In genomic region chr19:41218249-41218614, GRCh38 we compare ENCODE assay signal across 9 cellular contexts. TPM values are rescaled to one million over a fixed set of nuclear protein-coding genes. Genes with fewer than 3 reads are reported as not detected.
DNase-seq lines count a peak whose midpoint lies in the region; TF ChIP-seq lines count a peak whose summit lies in the region.
"Had no signal": no experiment of that assay in that cellular context is flagged by ENCODE, and none has a peak within 500 bp of the region (broad histone marks: within the 10 kb centered on the region; RNA-seq: fewer than 3 reads in every experiment).

No MANE protein-coding gene starts in this region.

- peak overlapping the region; percentile 70 for H3K9ac ChIP-seq in mucosa of stomach (ENCODE audit: low read length)

- intact Hi-C loops in tibial artery (cut with DNase I; ENCODE audit: low total_unique reads): no loop called here

- no peak for TF ChIP-seq CTCF in endothelial cell (IDR thresholded peaks at IDR 0.05; ENCODE audit: unreplicated experiment)
- TF ChIP-seq CTCF in tibial artery (IDR thresholded peaks at IDR 0.05): no peak

- H3K36me3 Mint-ChIP-seq in endothelial cell (ENCODE audit: low read depth, unreplicated experiment): peaks cover 9% of the 10 kb centered on the region

- peak overlapping the region; percentile 61 for H3K27ac Mint-ChIP-seq in endothelial cell (ENCODE audit: unreplicated experiment)

- H3K9me3 ChIP-seq in SJSA1 (replicated peaks) (no peaks in the 10 kb centered on the region), mucosa of stomach (ENCODE audit: control insufficient read depth, low read length) (no peaks in the 10 kb centered on the region), tibial artery (no peaks in the 10 kb centered on the region)

- H3K27ac ChIP-seq in SJSA1 (peak overlapping the region; percentile 99; the same call in 1 of the 2 replicates), tibial artery (peak overlapping the region; percentile 97 to 99)

- H3K36me3 ChIP-seq in SJSA1 (peaks cover 36% of the 10 kb centered on the region), mucosa of stomach (ENCODE audit: control insufficient read depth, insufficient read depth, low read length) (no peaks in the 10 kb centered on the region), tibial artery (peaks cover 9 to 20% (median 16%) of the 10 kb centered on the region in 3 donors)

- H3K4me3 Mint-ChIP-seq in endothelial cell (ENCODE audit: unreplicated experiment): peak overlapping the region; percentile 90

- H3K4me3 ChIP-seq in SJSA1 (peak overlapping the region; percentile 59), mucosa of stomach (ENCODE audit: low read length) (no peak overlapping the region), tibial artery (peak overlapping the region; percentile 88 to 93)

- H3K4me1 ChIP-seq in SJSA1 (replicated peaks) (peaks cover 40% of the 10 kb centered on the region), mucosa of stomach (ENCODE audit: control insufficient read depth, insufficient read depth, low read length) (peaks cover 6% of the 10 kb centered on the region), tibial artery (peaks cover 0 to 52% (median 32%) of the 10 kb centered on the region in 4 donors)

- H3K27me3 Mint-ChIP-seq in endothelial cell (ENCODE audit: unreplicated experiment): peaks cover 18% of the 10 kb centered on the region

- H3K27me3 ChIP-seq in SJSA1 (replicated peaks) (no peaks in the 10 kb centered on the region), mucosa of stomach (ENCODE audit: control insufficient read depth, insufficient read depth, low read length) (peaks cover 29% of the 10 kb centered on the region), tibial artery (no peaks in the 10 kb centered on the region)

- peaks cover 10% of the 10 kb centered on the region for H3K4me1 Mint-ChIP-seq in endothelial cell (ENCODE audit: unreplicated experiment)

- DNase-seq in SJSA1 (ENCODE audit: low read depth in 1 of 2, low spot score in 2 of 2) (no peak), endothelial cell (ENCODE audit: low spot score) (no peak), tibial artery (no peak), NCI-H524 treated with DMSO at 0.1 percent for 48 hours (lab: John Stamatoyannopoulos, UW) (no peak), EL (no peak), HUDEP-2 (lab: John Stamatoyannopoulos, UW; ENCODE audit: unreplicated experiment in 76 of 76) (no peak), globus pallidus (ENCODE audit: low spot score) (no peak)
- DNase-seq: stimulated activated CD4-positive, alpha-beta T cell treated with anti-CD3 and anti-CD28 coated beads, Interleukin-4, amount 100 ng/mL, for 4 hours had no signal

- H3K9me3 Mint-ChIP-seq in endothelial cell (ENCODE audit: unreplicated experiment): no peaks in the 10 kb centered on the region

RNA-seq across cellular contexts. Expression of gene AXL, which starts 0.8 kb away (rescaled TPM):
- 181 and 224 TPM in 2 replicates for total RNA-seq in SJSA1 (2014; rRNA removed; shearing (Covaris generic))
- total RNA-seq in endothelial cell (ENCODE audit: unreplicated experiment): 5.5 TPM

RNA-seq across cellular contexts. Expression of gene CYP2S1, which starts 25.2 kb away (rescaled TPM):
- total RNA-seq in SJSA1 (2014; rRNA removed; shearing (Covaris generic)): not detected in 2 replicates
- 17.5 TPM for total RNA-seq in endothelial cell (ENCODE audit: unreplicated experiment)

RNA-seq across cellular contexts. Expression of gene HNRNPUL1, which starts 45.9 kb away (rescaled TPM):
- total RNA-seq in SJSA1 (2014; rRNA removed; shearing (Covaris generic)): 147 and 162 TPM in 2 replicates
- 259 TPM for total RNA-seq in endothelial cell (ENCODE audit: unreplicated experiment)

Comparison
In these comparisons a context has a peak if more than half of its experiments do, and no peak if none do; other contexts are left out.
1. RNA of gene AXL, which starts 0.8 kb away (total RNA-seq): 181 to 224 TPM in SJSA1; 5.5 TPM in endothelial cell (single experiment); every median in the first group is over 10 times any median in the second.
2. RNA of gene CYP2S1, which starts 25.2 kb away (total RNA-seq): 17.5 TPM in endothelial cell (single experiment); not detected in SJSA1; every median in the first group is over 10 times any median in the second.